In genomic region chr17:46942441-46943217, GRCh38 we compare ENCODE assay signal across 8 cellular contexts. TPM values are rescaled to one million over a fixed set of nuclear protein-coding genes. Genes with fewer than 3 reads are reported as not detected.
DNase-seq lines count a peak whose midpoint lies in the region; ATAC-seq and TF ChIP-seq lines count a peak whose summit lies in the region.

No MANE protein-coding gene starts in this region.

- CTCF ChIA-PET in RWPE1 (lab: Yijun Ruan, JAX), result interaction anchor here (0.6 to 1.6 kb wide), 11 partner anchors 10 to 1049 kb away, joined by 3 to 9 read pairs (median 5); no protein-coding TSS in a partner anchor

- H3K4me1 ChIP-seq in MM.1S (ENCODE audit: low read length) (no peaks in the 10 kb centered on the region), heart left ventricle (peaks cover 4 to 27% (median 19%) of the 10 kb centered on the region in 12 donors)

- no peaks in the 10 kb centered on the region for H3K79me2 ChIP-seq in MM.1S (ENCODE audit: low read length)

- H3K9me2 ChIP-seq in MM.1S (replicated peaks; ENCODE audit: insufficient read depth, low read length), result no peaks in the 10 kb centered on the region

- 49 to 68% (median 58%) methylated on average over 9 to 10 of the region's 10 CpGs for WGBS in heart left ventricle, 4 donors

- H3K9ac ChIP-seq in MM.1S (ENCODE audit: low read length), result no peak overlapping the region

- H4K20me1 ChIP-seq in MM.1S (ENCODE audit: insufficient read depth, low read length), result no peaks in the 10 kb centered on the region

- no peaks in the 10 kb centered on the region for H3K9me3 ChIP-seq in MM.1S (replicated peaks; ENCODE audit: insufficient read depth, low read length)
- no peaks in the 10 kb centered on the region for H3K9me3 ChIP-seq in heart left ventricle

- DNase-seq in ELR (ENCODE audit: low read depth), result peak; percentile 87
- DNase-seq in MM.1S, result peak; percentile 44
- peak; percentile 73 for DNase-seq in RWPE1 (ENCODE audit: low spot score)
- DNase-seq in activated naive CD8-positive, alpha-beta T cell treated with anti-CD3 and anti-CD28 coated beads, Interleukin-2, amount 50 U/mL, for 24 hours, result peak; percentile 69
- DNase-seq in heart left ventricle, result peak; percentile 56 to 75 (median 66)
- peak; percentile 55 for DNase-seq in progenitor cell of endocrine pancreas (ENCODE audit: low spot score, unreplicated experiment)

- no peak overlapping the region for H3K4me2 ChIP-seq in MM.1S (ENCODE audit: low read depth, low read length)

- H3K27ac ChIP-seq in MM.1S (ENCODE audit: low read length) (no peak overlapping the region), RWPE1 (no peak overlapping the region), heart left ventricle (no peak overlapping the region)

- TF ChIP-seq CTCF in MM.1S (IDR thresholded peaks at IDR 0.05; ENCODE audit: low read length), result peak; percentile 77
- peak; percentile 81 for TF ChIP-seq CTCF in RWPE1 (conservative IDR thresholded peaks at IDR 0.05; ENCODE audit: low read depth)
- peak; percentile 76 to 85 (median 82) for TF ChIP-seq CTCF in heart left ventricle (IDR thresholded peaks at IDR 0.05)
- peak; percentile 78 for TF ChIP-seq CTCF in progenitor cell of endocrine pancreas (IDR thresholded peaks at IDR 0.05; ENCODE audit: unreplicated experiment)

- H3K27ac Mint-ChIP-seq in activated naive CD8-positive, alpha-beta T cell treated with anti-CD3 and anti-CD28 coated beads, Interleukin-2, amount 50 U/mL, for 24 hours, result no peak overlapping the region
- H3K27ac Mint-ChIP-seq in progenitor cell of endocrine pancreas, result no peak overlapping the region

- no peak for TF ChIP-seq POLR2A in heart left ventricle (IDR thresholded peaks at IDR 0.05)

- 0 out of 2 replicates have a peak, but pooled peaks cover 12% of the 10 kb centered on the region for H3F3A ChIP-seq in MM.1S (ENCODE audit: insufficient read depth, low read length)

- peak; percentile 31 for ATAC-seq in activated naive CD8-positive, alpha-beta T cell treated with anti-CD3 and anti-CD28 coated beads, Interleukin-2, amount 50 U/mL, for 24 hours
- ATAC-seq in heart left ventricle, result peak; percentile 64 to 71 (median 70)
- ATAC-seq in GM18502 (IDR thresholded peaks at IDR 0.05; ENCODE audit: poor library complexity, unreplicated experiment), result no peak
- no peak for ATAC-seq in HG02852 (IDR thresholded peaks at IDR 0.05; ENCODE audit: unreplicated experiment)

- H3K36me3 Mint-ChIP-seq in activated naive CD8-positive, alpha-beta T cell treated with anti-CD3 and anti-CD28 coated beads, Interleukin-2, amount 50 U/mL, for 24 hours (ENCODE audit: low read depth), result peaks cover 18% of the 10 kb centered on the region
- H3K36me3 Mint-ChIP-seq in progenitor cell of endocrine pancreas (ENCODE audit: insufficient read depth), result peaks cover 10% of the 10 kb centered on the region

- H3K4me1 Mint-ChIP-seq in activated naive CD8-positive, alpha-beta T cell treated with anti-CD3 and anti-CD28 coated beads, Interleukin-2, amount 50 U/mL, for 24 hours, result peaks cover 16% of the 10 kb centered on the region
- peaks cover 10% of the 10 kb centered on the region for H3K4me1 Mint-ChIP-seq in progenitor cell of endocrine pancreas (ENCODE audit: low read depth)

- H3K36me3 ChIP-seq in MM.1S (replicated peaks; ENCODE audit: insufficient read depth, low read length) (0 out of 2 replicates have a peak, but pooled peaks cover under 1% of the 10 kb centered on the region), heart left ventricle (peaks cover 0 to 45% (median 30%) of the 10 kb centered on the region in 9 donors)

- no peak overlapping the region for H2AFZ ChIP-seq in MM.1S (ENCODE audit: low read length)

- H3K4me3 ChIP-seq in MM.1S (ENCODE audit: low read length), result no peak overlapping the region
- H3K4me3 ChIP-seq in heart left ventricle, result no peak overlapping the region

- H3K27me3 Mint-ChIP-seq in activated naive CD8-positive, alpha-beta T cell treated with anti-CD3 and anti-CD28 coated beads, Interleukin-2, amount 50 U/mL, for 24 hours, result no peaks in the 10 kb centered on the region
- peaks cover 2% of the 10 kb centered on the region for H3K27me3 Mint-ChIP-seq in progenitor cell of endocrine pancreas

- intact Hi-C loops in heart left ventricle (cut with DNase I), result loop anchor here in 9 of 10 donors (1.0 to 5.0 kb wide), 9 partner anchors 56 to 370 kb away; no protein-coding TSS in a partner anchor

- H3K4me3 Mint-ChIP-seq in activated naive CD8-positive, alpha-beta T cell treated with anti-CD3 and anti-CD28 coated beads, Interleukin-2, amount 50 U/mL, for 24 hours, result no peak overlapping the region
- H3K4me3 Mint-ChIP-seq in progenitor cell of endocrine pancreas (ENCODE audit: low read depth), result no peak overlapping the region

- no peaks in the 10 kb centered on the region for H3K9me3 Mint-ChIP-seq in activated naive CD8-positive, alpha-beta T cell treated with anti-CD3 and anti-CD28 coated beads, Interleukin-2, amount 50 U/mL, for 24 hours
- no peaks in the 10 kb centered on the region for H3K9me3 Mint-ChIP-seq in progenitor cell of endocrine pancreas (ENCODE audit: low read depth)

- H3K27me3 ChIP-seq in MM.1S (replicated peaks; ENCODE audit: insufficient read depth, low read length) (no peaks in the 10 kb centered on the region), heart left ventricle (no peaks in the 10 kb centered on the region)

- POLR2A ChIA-PET in RWPE1 (lab: Yijun Ruan, JAX; ENCODE audit: low non-redundant PET), result interaction anchor here (0.6 kb wide), 1 partner anchor 996 kb away, joined by 8 read pairs; no protein-coding TSS in a partner anchor

RNA-seq across cellular contexts. Expression of gene GOSR2, which starts 19.7 kb away (rescaled TPM):
- total RNA-seq in heart left ventricle (10 to 100 TPM; 20.9 to 55.1 (median 38.4) TPM), progenitor cell of endocrine pancreas (57.1 and 63.2 TPM in 2 replicates)
- polyA plus RNA-seq in heart left ventricle, result 10 to 100 TPM; 24.3 to 53.8 TPM

RNA-seq across cellular contexts. Expression of gene RPRML, which starts 36.4 kb away (rescaled TPM):
- total RNA-seq in heart left ventricle (under 1 TPM in 3 of 9 donors, not detected in 6; 0.25 to 0.37 (median 0.29) TPM), progenitor cell of endocrine pancreas (not detected in 2 replicates)
- polyA plus RNA-seq in heart left ventricle, result under 1 TPM in 1 of 2 donors, not detected in 1; 0.15 TPM

Comparison
In these comparisons a context has a peak if more than half of its experiments do, and no peak if none do; other contexts are left out.
1. ATAC-seq: peak in activated naive CD8-positive, alpha-beta T cell treated with anti-CD3 and anti-CD28 coated beads, Interleukin-2, amount 50 U/mL, for 24 hours (single experiment) and heart left ventricle (4 of 4); none in GM18502 (single experiment) and HG02852 (single experiment).
2. Peak in every context shown above with its lines, with median percentiles within 50 percentile points of each other: DNase-seq and CTCF ChIP-seq.